Comparison of ENCODE assay signal across 8 cellular contexts in the genomic region with DNA sequence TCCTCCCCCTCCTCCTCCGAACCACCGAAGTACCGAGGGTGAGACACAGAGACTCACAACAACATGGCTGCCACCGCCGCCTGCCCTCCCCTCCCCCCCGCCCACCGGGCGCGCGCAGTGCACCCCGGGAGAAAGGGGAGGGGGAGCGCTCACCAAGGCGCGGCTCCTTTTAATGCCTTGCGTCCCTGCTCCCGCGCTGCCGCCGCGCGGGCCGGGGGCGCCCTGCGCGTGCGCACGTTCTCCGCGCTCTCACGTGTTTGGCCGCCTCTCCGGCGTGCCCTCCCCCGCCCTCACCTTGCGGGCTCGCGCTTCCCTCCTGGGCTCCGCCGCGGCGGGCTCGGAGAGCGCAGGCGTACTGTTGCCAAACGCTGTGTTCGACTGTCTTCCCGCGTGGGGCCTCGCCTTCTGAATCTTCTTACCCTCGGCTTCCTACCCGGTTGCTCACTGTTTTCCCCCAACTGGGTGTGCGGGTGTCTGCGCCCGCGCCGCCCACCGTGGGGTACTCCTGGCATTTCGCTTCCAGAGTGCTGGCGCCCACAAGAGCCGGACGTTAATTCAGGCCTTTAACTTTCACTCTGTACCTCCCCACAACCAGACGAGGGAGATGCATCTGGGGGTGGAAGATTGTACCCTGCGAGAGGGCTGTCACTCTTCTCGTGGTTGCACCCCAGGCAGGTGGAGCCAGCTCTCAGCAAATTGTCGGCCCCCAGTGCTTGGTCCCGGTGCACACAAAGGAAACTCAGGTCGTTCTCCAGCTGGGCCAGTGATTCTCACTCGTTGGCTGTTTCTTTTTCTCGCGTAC. TPM values are rescaled to one million over a fixed set of nuclear protein-coding genes. Genes with fewer than 3 reads are reported as not detected.
DNase-seq lines count a peak whose midpoint lies in the region; ATAC-seq and TF ChIP-seq lines count a peak whose summit lies in the region.

A gene with protein sequence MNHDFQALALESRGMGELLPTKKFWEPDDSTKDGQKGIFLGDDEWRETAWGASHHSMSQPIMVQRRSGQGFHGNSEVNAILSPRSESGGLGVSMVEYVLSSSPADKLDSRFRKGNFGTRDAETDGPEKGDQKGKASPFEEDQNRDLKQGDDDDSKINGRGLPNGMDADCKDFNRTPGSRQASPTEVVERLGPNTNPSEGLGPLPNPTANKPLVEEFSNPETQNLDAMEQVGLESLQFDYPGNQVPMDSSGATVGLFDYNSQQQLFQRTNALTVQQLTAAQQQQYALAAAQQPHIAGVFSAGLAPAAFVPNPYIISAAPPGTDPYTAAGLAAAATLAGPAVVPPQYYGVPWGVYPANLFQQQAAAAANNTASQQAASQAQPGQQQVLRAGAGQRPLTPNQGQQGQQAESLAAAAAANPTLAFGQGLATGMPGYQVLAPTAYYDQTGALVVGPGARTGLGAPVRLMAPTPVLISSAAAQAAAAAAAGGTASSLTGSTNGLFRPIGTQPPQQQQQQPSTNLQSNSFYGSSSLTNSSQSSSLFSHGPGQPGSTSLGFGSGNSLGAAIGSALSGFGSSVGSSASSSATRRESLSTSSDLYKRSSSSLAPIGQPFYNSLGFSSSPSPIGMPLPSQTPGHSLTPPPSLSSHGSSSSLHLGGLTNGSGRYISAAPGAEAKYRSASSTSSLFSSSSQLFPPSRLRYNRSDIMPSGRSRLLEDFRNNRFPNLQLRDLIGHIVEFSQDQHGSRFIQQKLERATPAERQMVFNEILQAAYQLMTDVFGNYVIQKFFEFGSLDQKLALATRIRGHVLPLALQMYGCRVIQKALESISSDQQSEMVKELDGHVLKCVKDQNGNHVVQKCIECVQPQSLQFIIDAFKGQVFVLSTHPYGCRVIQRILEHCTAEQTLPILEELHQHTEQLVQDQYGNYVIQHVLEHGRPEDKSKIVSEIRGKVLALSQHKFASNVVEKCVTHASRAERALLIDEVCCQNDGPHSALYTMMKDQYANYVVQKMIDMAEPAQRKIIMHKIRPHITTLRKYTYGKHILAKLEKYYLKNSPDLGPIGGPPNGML (minus strand): TSS at position 92 of the 802 bp plus-strand sequence. CDS start 23,484 bp downstream, outside the sequence.

- peak within 1 kb of the TSS; percentile 97 for H3K4me2 ChIP-seq in MM.1S (ENCODE audit: low read depth, low read length)

- no peaks in the 10 kb centered on the region for H3K9me2 ChIP-seq in MM.1S (replicated peaks; ENCODE audit: insufficient read depth, low read length)

- ATAC-seq in stimulated activated naive CD8-positive, alpha-beta T cell treated with anti-CD3 and anti-CD28 coated beads, Interleukin-15, Interleukin-2, amounts not matched to agents 100 U/mL and 50 U/mL, for 24 hours: peak; percentile 84

- H3K36me3 ChIP-seq in MM.1S (replicated peaks; ENCODE audit: insufficient read depth, low read length): no peaks in the 10 kb centered on the region; the same call in 1 of the 2 replicates

- no peaks in the 10 kb centered on the region for H3K9me3 ChIP-seq in MM.1S (replicated peaks; ENCODE audit: insufficient read depth, low read length)

- H3K27me3 Mint-ChIP-seq in nephron (ENCODE audit: low read depth): no peaks in the 10 kb centered on the region

- H3K9me3 Mint-ChIP-seq in nephron: no peaks in the 10 kb centered on the region

- TF ChIP-seq CTCF in MM.1S (IDR thresholded peaks at IDR 0.05; ENCODE audit: low read length) (no peak), fibroblast of the aortic adventitia (IDR thresholded peaks at IDR 0.05; ENCODE audit: insufficient read depth, low read length) (no peak), nephron (IDR thresholded peaks at IDR 0.05; ENCODE audit: unreplicated experiment in 3 of 3) (no peak)

- in situ Hi-C loops in G401 (cut with HindIII; ENCODE audit: low sequenced_read_pairs): no loop called here

- peaks cover 6% of the 10 kb centered on the region for H3K36me3 Mint-ChIP-seq in nephron (ENCODE audit: low read depth)

- H2AFZ ChIP-seq in MM.1S (ENCODE audit: low read length): peak within 1 kb of the TSS; percentile 91

- peaks cover 19% of the 10 kb centered on the region for H3F3A ChIP-seq in MM.1S (ENCODE audit: insufficient read depth, low read length)

- H3K27ac ChIP-seq in MM.1S (ENCODE audit: low read length): peak within 1 kb of the TSS; percentile 99

- peak within 1 kb of the TSS; percentile 96 for H3K9ac ChIP-seq in MM.1S (ENCODE audit: low read length)

- DNase-seq in G401 (ENCODE audit: low spot score): peak; percentile 94
- peak; percentile 94 for DNase-seq in HCEC 1CT
- peak; percentile 99 for DNase-seq in MM.1S
- DNase-seq in SHP77 treated with DMSO at 0.1 percent for 48 hours (lab: John Stamatoyannopoulos, UW): peak; percentile 89
- DNase-seq in activated effector memory CD4-positive, alpha-beta T cell treated with anti-CD3 and anti-CD28 coated beads, Interleukin-2, amount 50 U/mL, for 16 hours: peak; percentile 99
- DNase-seq in fibroblast of the aortic adventitia (ENCODE audit: low read depth): peak; percentile 91
- peak; percentile 94 for DNase-seq in stimulated activated naive CD8-positive, alpha-beta T cell treated with anti-CD3 and anti-CD28 coated beads, Interleukin-15, Interleukin-2, amounts not matched to agents 100 U/mL and 50 U/mL, for 24 hours

- H3K4me3 Mint-ChIP-seq in nephron: peak within 1 kb of the TSS; percentile 96 to 98 (median 97)

- peaks cover 32% of the 10 kb centered on the region for H4K20me1 ChIP-seq in MM.1S (ENCODE audit: insufficient read depth, low read length)

- H3K4me3 ChIP-seq in MM.1S (ENCODE audit: low read length) (peak within 1 kb of the TSS; percentile 90), fibroblast of the aortic adventitia (ENCODE audit: low read depth, low read length) (peak within 1 kb of the TSS; percentile 87)

- no peaks in the 10 kb centered on the region for H3K27me3 ChIP-seq in MM.1S (replicated peaks; ENCODE audit: insufficient read depth, low read length)

- peaks cover 21% of the 10 kb centered on the region for H3K4me1 ChIP-seq in MM.1S (ENCODE audit: low read length)

- H3K79me2 ChIP-seq in MM.1S (ENCODE audit: low read length): peaks cover 45% of the 10 kb centered on the region

- peaks cover 47% of the 10 kb centered on the region for H3K4me1 Mint-ChIP-seq in nephron

- peak within 1 kb of the TSS in 2 of 3 experiments; percentile 60 to 68 for H3K27ac Mint-ChIP-seq in nephron

RNA-seq across cellular contexts. Expression of the gene that starts here (rescaled TPM):
- 34.8 and 48.3 TPM in 2 replicates for total RNA-seq in G401 (2014; rRNA removed; shearing (Covaris generic))
- total RNA-seq in fibroblast of the aortic adventitia (ENCODE audit: low replicate concordance): 25.7 and 50.0 TPM in 2 replicates

Comparison
In these comparisons a context has a peak if more than half of its experiments do, and no peak if none do; other contexts are left out.
1. Peak in every context shown above with its lines: DNase-seq, ATAC-seq, H3K4me3 ChIP-seq and H3K27ac ChIP-seq.